14 cellular contexts compared by ENCODE assay signal in the genomic region with DNA sequence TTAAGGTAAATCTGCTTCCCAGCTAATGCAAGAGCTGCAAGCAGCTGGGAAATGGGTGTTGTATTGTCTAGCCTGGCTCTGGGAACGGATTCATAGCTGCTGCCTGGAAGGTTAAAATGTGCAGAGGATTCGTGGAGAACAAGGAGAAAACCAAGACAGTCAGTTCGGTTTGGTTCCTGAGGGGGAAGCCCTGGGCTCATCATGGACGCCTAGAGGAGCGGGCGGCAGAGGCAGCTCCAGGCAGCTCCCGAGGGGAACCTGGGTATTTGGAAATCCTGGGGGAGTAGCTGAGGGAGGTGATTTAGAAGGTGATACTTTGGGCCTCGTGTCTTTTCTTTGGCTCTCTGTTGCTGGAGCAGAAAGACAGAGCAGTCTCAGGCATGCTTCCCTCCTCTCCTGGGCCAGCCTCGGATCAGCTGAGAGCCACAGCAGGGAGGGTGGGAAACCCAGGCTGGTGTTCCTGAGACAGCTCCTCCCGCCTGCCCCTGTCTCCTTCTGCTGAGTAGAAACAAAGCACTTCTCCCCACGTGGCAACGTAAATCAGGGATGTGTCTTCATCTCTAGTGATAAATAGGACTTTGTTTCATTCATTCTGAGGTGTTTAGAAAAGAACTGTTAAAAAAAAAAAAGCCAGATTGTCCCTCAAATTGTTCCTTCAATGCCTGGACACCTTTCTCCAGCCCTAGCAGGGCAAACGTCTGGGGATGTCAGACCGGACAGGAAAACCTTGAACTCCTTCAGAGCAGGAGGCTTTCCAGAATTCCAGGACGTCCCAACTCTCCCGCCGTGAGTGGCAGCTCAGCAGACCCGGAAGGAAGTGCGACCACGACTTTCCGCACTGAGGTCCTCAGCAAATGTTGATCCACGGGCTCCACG.
DNase-seq lines count a peak whose midpoint lies in the region; TF ChIP-seq lines count a peak whose summit lies in the region.
"Had no signal": no experiment of that assay in that cellular context is flagged by ENCODE, and none has a peak within 500 bp of the region (broad histone marks: within the 10 kb centered on the region; RNA-seq: fewer than 3 reads in every experiment).

No MANE protein-coding gene starts in this region.

- H4K8ac ChIP-seq in mesendoderm (ENCODE audit: low read depth, low read length) = no peak overlapping the region

- no peak overlapping the region for H3K23ac ChIP-seq in mesendoderm (ENCODE audit: low read length)

- no peak overlapping the region for H4K5ac ChIP-seq in mesendoderm (ENCODE audit: low read length)

- TF ChIP-seq CTCF in chondrocyte (IDR thresholded peaks at IDR 0.05) = no peak

- H3K56ac ChIP-seq in mesendoderm (ENCODE audit: low read length) = peak overlapping the region; percentile 65

- no peaks in the 10 kb centered on the region for H3K9me3 Mint-ChIP-seq in chondrocyte (ENCODE audit: low read depth)
- H3K9me3 Mint-ChIP-seq: memory B cell had no signal

- H3K27me3 Mint-ChIP-seq in chondrocyte (ENCODE audit: low read depth) = peaks cover 49% of the 10 kb centered on the region

- H3K4me1 ChIP-seq in mesendoderm (ENCODE audit: control insufficient read depth, low read depth, low read length) (peaks cover 5% of the 10 kb centered on the region), subcutaneous abdominal adipose tissue (ENCODE audit: control insufficient read depth in 5 of 5, insufficient read depth in 5 of 5, low read length in 5 of 5) (peaks cover 0 to 40% (median 13%) of the 10 kb centered on the region in 5 donors)

- no peak overlapping the region for H2BK120ac ChIP-seq in mesendoderm (ENCODE audit: low read depth, low read length)

- no peaks in the 10 kb centered on the region for H3K79me1 ChIP-seq in mesendoderm (ENCODE audit: low read length)

- H3K27me3 ChIP-seq in mesendoderm (ENCODE audit: insufficient read depth, low read length, poor library complexity) (no peaks in the 10 kb centered on the region), subcutaneous abdominal adipose tissue (ENCODE audit: control insufficient read depth in 5 of 5, insufficient read depth in 4 of 5, low read length in 5 of 5) (peaks cover 6 to 38% (median 27%) of the 10 kb centered on the region in 5 donors)

- H3K36me3 Mint-ChIP-seq in chondrocyte (ENCODE audit: low read depth) = no peaks in the 10 kb centered on the region
- H3K36me3 Mint-ChIP-seq: memory B cell had no signal

- H3K4ac ChIP-seq in mesendoderm (ENCODE audit: low read depth, low read length) = peak overlapping the region; percentile 65

- no peaks in the 10 kb centered on the region for H3K4me1 Mint-ChIP-seq in chondrocyte (ENCODE audit: low read depth)

- no peak overlapping the region for H3K4me3 Mint-ChIP-seq in chondrocyte (ENCODE audit: unreplicated experiment)
- H3K4me3 Mint-ChIP-seq: memory B cell had no signal

- H3K27ac ChIP-seq in mesendoderm (ENCODE audit: low read depth, low read length) (no peak overlapping the region), subcutaneous abdominal adipose tissue (ENCODE audit: low read depth, low read length) (peak overlapping the region; percentile 70)
- H3K27ac ChIP-seq: 22Rv1 had no signal

- H3K36me3 ChIP-seq in mesendoderm (ENCODE audit: control insufficient read depth, insufficient read depth, low read length) (no peaks in the 10 kb centered on the region), subcutaneous abdominal adipose tissue (ENCODE audit: control insufficient read depth in 5 of 5, insufficient read depth in 5 of 5, low read length in 5 of 5) (no peaks in the 10 kb centered on the region)

- DNase-seq in DMS 273 (lab: John Stamatoyannopoulos, UW; ENCODE audit: unreplicated experiment) (peak; percentile 27), DMS 273 treated with DMSO at 0.1 percent for 48 hours (lab: John Stamatoyannopoulos, UW) (no peak), chondrocyte (ENCODE audit: low spot score) (peak; percentile 22), mesendoderm (peak; percentile 54), superior temporal gyrus (ENCODE audit: extremely low spot score) (no peak), glomerular visceral epithelial cell (ENCODE audit: extremely low spot score) (no peak)
- no peak for DNase-seq in NK-92 treated with Interleukin-12 subunit alpha and Interleukin-12 subunit beta, amount 100 ng/mL, for 24 hours (lab: John Stamatoyannopoulos, UW)
- DNase-seq: activated CD4-positive, CD25-positive, alpha-beta regulatory T cell treated with anti-CD3 and anti-CD28 coated beads, Interleukin-2, amount 50 U/mL, for 72 hours; Karpas-422; SK-N-SH had no signal

- no peak overlapping the region for H2AK5ac ChIP-seq in mesendoderm (ENCODE audit: low read length)

- no peak overlapping the region for H3K9ac ChIP-seq in mesendoderm (ENCODE audit: low read length)
- no peak overlapping the region for H3K9ac ChIP-seq in subcutaneous abdominal adipose tissue (ENCODE audit: low read length in 5 of 5)
- H3K9ac ChIP-seq: SK-N-SH had no signal

- no peak overlapping the region for H3K27ac Mint-ChIP-seq in chondrocyte (ENCODE audit: unreplicated experiment)
- H3K27ac Mint-ChIP-seq: memory B cell had no signal

- H3K4me2 ChIP-seq in mesendoderm (ENCODE audit: low read length) = no peak overlapping the region
- H3K4me2 ChIP-seq: SK-N-SH had no signal

- no peaks in the 10 kb centered on the region for H3K9me3 ChIP-seq in subcutaneous abdominal adipose tissue (ENCODE audit: control insufficient read depth in 5 of 5, low read length in 5 of 5)
- H3K9me3 ChIP-seq: SK-N-SH had no signal

- WGBS in mesendoderm (ENCODE audit: extremely low coverage, insufficient coverage, low lambda C conversion rate) = no CpG with 5 or more reads among the region's 23 CpGs

- no peak overlapping the region for H2BK15ac ChIP-seq in mesendoderm (replicated peaks; ENCODE audit: low read depth)

- no peaks in the 10 kb centered on the region for H3K79me2 ChIP-seq in mesendoderm (ENCODE audit: control insufficient read depth, insufficient read depth, low read length)

- H3K18ac ChIP-seq in mesendoderm (ENCODE audit: low read length) = peak overlapping the region; percentile 23

- no peak overlapping the region for H2BK5ac ChIP-seq in mesendoderm (ENCODE audit: low read length)

- H3K4me3 ChIP-seq in mesendoderm (ENCODE audit: low read length) = no peak overlapping the region
- H3K4me3 ChIP-seq in subcutaneous abdominal adipose tissue (ENCODE audit: low read depth in 1 of 5, low read length in 5 of 5) = peak overlapping the region in 3 of 5 donors; percentile 24 to 39 (median 31)
- H3K4me3 ChIP-seq: skin epidermis had no signal

Comparison
In these comparisons a context has a peak if more than half of its experiments do, and no peak if none do; other contexts are left out.
1. DNase-seq: peak in DMS 273 (single experiment), chondrocyte (single experiment) and mesendoderm (single experiment); none in DMS 273 treated with DMSO at 0.1 percent for 48 hours (single experiment), NK-92 treated with Interleukin-12 subunit alpha and Interleukin-12 subunit beta, amount 100 ng/mL, for 24 hours (single experiment), superior temporal gyrus (single experiment) and glomerular visceral epithelial cell (single experiment).